Comparison of ENCODE assay signal across 9 cellular contexts in genomic region chr13:30334663-30335386, GRCh38. TPM values are rescaled to one million over a fixed set of nuclear protein-coding genes. Genes with fewer than 3 reads are reported as not detected.
DNase-seq lines count a peak whose midpoint lies in the region; ATAC-seq, FAIRE-seq and TF ChIP-seq lines count a peak whose summit lies in the region.
"Had no signal": no experiment of that assay in that cellular context is flagged by ENCODE, and none has a peak within 500 bp of the region (broad histone marks: within the 10 kb centered on the region; RNA-seq: fewer than 3 reads in every experiment).

No MANE protein-coding gene starts in this region.

- H3K4me2 ChIP-seq in HepG2 (ENCODE audit: low read depth, low read length): peak overlapping the region; percentile 76

- H3K9me3 ChIP-seq in HepG2 (ENCODE audit: low read length): no peaks in the 10 kb centered on the region

- no peaks in the 10 kb centered on the region for H3K79me2 ChIP-seq in HepG2 (ENCODE audit: insufficient read depth, low read length)

- WGBS in HepG2 (ENCODE audit: low lambda C conversion rate): 8% methylated on average over 8 of the region's 13 CpGs

- CTCF ChIA-PET in HepG2 (lab: Yijun Ruan, JAX; ENCODE audit: low intra/inter-chr PET ratio, low total read pairs): interaction anchor here (2.3 kb wide), 1 partner anchor 202 kb away, joined by 28 read pairs; no protein-coding TSS in a partner anchor

- H3K9ac ChIP-seq in HepG2 (ENCODE audit: insufficient read depth, low read depth, low read length): no peak overlapping the region

- no peak for TF ChIP-seq POLR2A in HepG2 (IDR thresholded peaks at IDR 0.05; ENCODE audit: insufficient read depth in 1 of 2, low read depth in 2 of 2, low read length in 2 of 2)

- H3K4me3 ChIP-seq in LNCaP clone FGC (ENCODE audit: low read depth, low read length) (no peak overlapping the region), astrocyte of the cerebellum (ENCODE audit: low read depth, low read length) (no peak overlapping the region), HepG2 (replicated peaks in 1 of 3; ENCODE audit: insufficient read depth in 1 of 3, low read depth in 2 of 3, low read length in 3 of 3) (peak overlapping the region in 1 of 3 experiments; percentile 45; a peak in 2 of 6 replicates)

- no peaks in the 10 kb centered on the region for H4K20me1 ChIP-seq in HepG2 (ENCODE audit: insufficient read depth, low read length)

- ATAC-seq in HepG2 (peak; percentile 98), GM21737 (IDR thresholded peaks at IDR 0.05; ENCODE audit: unreplicated experiment) (no peak)
- ATAC-seq: naive thymus-derived CD8-positive, alpha-beta T cell had no signal

- POLR2A ChIA-PET in HepG2 (lab: Yijun Ruan, JAX): no interaction called here

- H3K36me3 ChIP-seq in HepG2 (replicated peaks in 1 of 2; ENCODE audit: control insufficient read depth in 1 of 2, insufficient read depth in 2 of 2, low read length in 2 of 2): no peaks in the 10 kb centered on the region

- TF ChIP-seq CTCF in LNCaP clone FGC (IDR thresholded peaks at IDR 0.05; ENCODE audit: control insufficient read depth, extremely low read depth, insufficient read depth) (peak; percentile 41), astrocyte of the cerebellum (IDR thresholded peaks at IDR 0.05; ENCODE audit: low read depth, low read length, missing control alignments) (peak; percentile 35), HepG2 (CRISPR knock-in tag; IDR thresholded peaks at IDR 0.05) (peak; percentile 92)

- intact Hi-C loops in HepG2 (cut with micrococcal nuclease; ENCODE audit: unreplicated experiment): loop anchor here (1.0 to 2.0 kb wide), 3 partner anchors 28 to 203 kb away; partner anchors contain the start of gene KATNAL1

- peak; percentile 95 for FAIRE-seq in HepG2 (lab: Jason Lieb, UNC)

- no peak overlapping the region for H3K27ac ChIP-seq in HepG2 (ENCODE audit: extremely low read length, insufficient read depth, low read length)

- TF ChIP-seq RAD21 in HepG2 (CRISPR knock-in tag; IDR thresholded peaks at IDR 0.05): peak; percentile 85

- peaks cover 18% of the 10 kb centered on the region for H3K4me1 ChIP-seq in HepG2 (ENCODE audit: insufficient read depth, low read length)

- TF ChIP-seq EP300 in HepG2 (IDR thresholded peaks at IDR 0.05; ENCODE audit: low read depth in 2 of 2, low read length in 2 of 2) (no peak), HepG2 (CRISPR knock-in tag; IDR thresholded peaks at IDR 0.05; ENCODE audit: borderline replicate concordance) (no peak)

- in situ Hi-C loops in astrocyte of the cerebellum (cut with HindIII; ENCODE audit: low sequenced_read_pairs): no loop called here
- in situ Hi-C loops in HepG2 (cut with HindIII; ENCODE audit: extremely low pct_ligation_motif_present, low pct_unique_long_range_greater_than_20kb): loop anchor here (5.0 kb wide), 1 partner anchor 203 kb away; no protein-coding TSS in a partner anchor

- no TSS peak for BruUV-seq in HepG2 (replicated peaks; lab: Mats Ljungman, UMichigan)

- H3K27me3 ChIP-seq in HepG2 (ENCODE audit: control insufficient read depth in 1 of 2, insufficient read depth in 2 of 2, low read length in 2 of 2): 0 out of 5 replicates have a peak, but pooled peaks cover 0 to 9% of the 10 kb centered on the region in 2 experiments

- no peak overlapping the region for H2AFZ ChIP-seq in HepG2 (ENCODE audit: low read length)

- DNase-seq in SHP77 (lab: John Stamatoyannopoulos, UW) (peak; percentile 23 to 27), SHP77 treated with DMSO at 0.1 percent for 48 hours (lab: John Stamatoyannopoulos, UW) (no peak), LNCaP clone FGC (ENCODE audit: low read depth) (no peak), astrocyte of the cerebellum (ENCODE audit: low read depth) (no peak), HepG2 (ENCODE audit: low spot score) (peak; percentile 80), hepatic stellate cell (ENCODE audit: low spot score) (no peak)
- DNase-seq in stimulated activated naive CD4-positive, alpha-beta T cell treated with Interleukin-2 at 50 U/mL for 16 hours (lab: John Stamatoyannopoulos, UW): no peak

TF ChIP-seq in HepG2, 621 proteins besides CTCF, POLR2A, EP300 and RAD21 (continues in another document):
- TF ChIP-seq TCF12 (IDR thresholded peaks at IDR 0.05): no peak
- no peak for TF ChIP-seq TCF12 (CRISPR knock-in tag; IDR thresholded peaks at IDR 0.05)
- TF ChIP-seq ZNF101 (CRISPR knock-in tag; IDR thresholded peaks at IDR 0.05; ENCODE audit: borderline replicate concordance, low read depth): no peak
- TF ChIP-seq HNF4A (CRISPR knock-in tag; IDR thresholded peaks at IDR 0.05): peak; percentile 79
- no peak for TF ChIP-seq ZNF773 (CRISPR knock-in tag; IDR thresholded peaks at IDR 0.05; ENCODE audit: borderline replicate concordance)
- TF ChIP-seq ZBTB20 (CRISPR knock-in tag; IDR thresholded peaks at IDR 0.05; ENCODE audit: borderline replicate concordance, low read depth): peak; percentile 21; the same call in 1 of the 2 replicates
- peak; percentile 83 for TF ChIP-seq HDAC1 (CRISPR knock-in tag; IDR thresholded peaks at IDR 0.05)
- TF ChIP-seq ZNF292 (CRISPR knock-in tag; IDR thresholded peaks at IDR 0.05; ENCODE audit: borderline replicate concordance, low read depth): peak; percentile 38; the same call in 1 of the 2 replicates
- TF ChIP-seq ATF5 (CRISPR knock-in tag; IDR thresholded peaks at IDR 0.05; ENCODE audit: low read depth): no peak
- no peak for TF ChIP-seq SAFB2 (CRISPR knock-in tag; IDR thresholded peaks at IDR 0.05; ENCODE audit: borderline replicate concordance, low read depth)
- TF ChIP-seq, protein P1, sequence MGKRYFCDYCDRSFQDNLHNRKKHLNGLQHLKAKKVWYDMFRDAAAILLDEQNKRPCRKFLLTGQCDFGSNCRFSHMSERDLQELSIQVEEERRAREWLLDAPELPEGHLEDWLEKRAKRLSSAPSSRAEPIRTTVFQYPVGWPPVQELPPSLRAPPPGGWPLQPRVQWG (CRISPR knock-in tag; IDR thresholded peaks at IDR 0.05; ENCODE audit: borderline replicate concordance, low read depth): no peak
- TF ChIP-seq ZNF30 (CRISPR knock-in tag; IDR thresholded peaks at IDR 0.05): no peak
- TF ChIP-seq HDAC2 (CRISPR knock-in tag; IDR thresholded peaks at IDR 0.05): peak; percentile 60; the same call in 1 of the 2 replicates
- TF ChIP-seq, protein P2, sequence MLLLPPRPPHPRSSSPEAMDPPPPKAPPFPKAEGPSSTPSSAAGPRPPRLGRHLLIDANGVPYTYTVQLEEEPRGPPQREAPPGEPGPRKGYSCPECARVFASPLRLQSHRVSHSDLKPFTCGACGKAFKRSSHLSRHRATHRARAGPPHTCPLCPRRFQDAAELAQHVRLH (CRISPR knock-in tag; IDR thresholded peaks at IDR 0.05; ENCODE audit: borderline replicate concordance, low read depth): peak; percentile 89
- no peak for TF ChIP-seq SIX4 (CRISPR knock-in tag; IDR thresholded peaks at IDR 0.05)
- TF ChIP-seq NFATC3 (CRISPR knock-in tag; IDR thresholded peaks at IDR 0.05): no peak
- no peak for TF ChIP-seq TCF7L2 (IDR thresholded peaks at IDR 0.05; ENCODE audit: low read depth, low read length)
- no peak for TF ChIP-seq TOPORS (CRISPR knock-in tag; IDR thresholded peaks at IDR 0.05)
- TF ChIP-seq, protein P3, sequence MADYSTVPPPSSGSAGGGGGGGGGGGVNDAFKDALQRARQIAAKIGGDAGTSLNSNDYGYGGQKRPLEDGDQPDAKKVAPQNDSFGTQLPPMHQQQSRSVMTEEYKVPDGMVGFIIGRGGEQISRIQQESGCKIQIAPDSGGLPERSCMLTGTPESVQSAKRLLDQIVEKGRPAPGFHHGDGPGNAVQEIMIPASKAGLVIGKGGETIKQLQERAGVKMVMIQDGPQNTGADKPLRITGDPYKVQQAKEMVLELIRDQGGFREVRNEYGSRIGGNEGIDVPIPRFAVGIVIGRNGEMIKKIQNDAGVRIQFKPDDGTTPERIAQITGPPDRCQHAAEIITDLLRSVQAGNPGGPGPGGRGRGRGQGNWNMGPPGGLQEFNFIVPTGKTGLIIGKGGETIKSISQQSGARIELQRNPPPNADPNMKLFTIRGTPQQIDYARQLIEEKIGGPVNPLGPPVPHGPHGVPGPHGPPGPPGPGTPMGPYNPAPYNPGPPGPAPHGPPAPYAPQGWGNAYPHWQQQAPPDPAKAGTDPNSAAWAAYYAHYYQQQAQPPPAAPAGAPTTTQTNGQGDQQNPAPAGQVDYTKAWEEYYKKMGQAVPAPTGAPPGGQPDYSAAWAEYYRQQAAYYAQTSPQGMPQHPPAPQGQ (CRISPR knock-in tag; IDR thresholded peaks at IDR 0.05; ENCODE audit: borderline replicate concordance): no peak
- TF ChIP-seq NR2C2 (CRISPR knock-in tag; IDR thresholded peaks at IDR 0.05; ENCODE audit: borderline replicate concordance): no peak

RNA-seq across cellular contexts. Expression of gene KATNAL1, which starts 27.5 kb away (rescaled TPM):
- 11.8 and 13.9 TPM in 2 replicates for total RNA-seq in HepG2 (2016; rRNA removed; fragmentation: Illumina TruSeq; extraction: Trizol)
- total RNA-seq in HepG2 (2016; cell fraction: cytosol; rRNA removed; fragmentation: Illumina TruSeq; extraction: Trizol; ENCODE audit: low read depth): 19.6 and 22.7 TPM in 2 replicates
- 10.8 and 15.5 TPM in 2 replicates for total RNA-seq in HepG2 (2016; cell fraction: insoluble cytoplasmic fraction; rRNA removed; fragmentation: Illumina TruSeq; extraction: Trizol)
- 15.8 and 20.3 TPM in 2 replicates for total RNA-seq in HepG2 (2016; cell fraction: membrane; rRNA removed; fragmentation: Illumina TruSeq; extraction: Trizol)
- 16.2 and 19.5 TPM in 2 replicates for total RNA-seq in HepG2 (2016; cell fraction: nucleus; rRNA removed; fragmentation: Illumina TruSeq; extraction: Trizol)
- polyA plus RNA-seq in HepG2 (2011; rRNA removed): 2.8 and 3.2 TPM in 2 replicates
- 1.6 and 2.2 TPM in 2 replicates for polyA plus RNA-seq in HepG2 (2011; cell fraction: cytosol; rRNA removed)
- 2.9 and 3.5 TPM in 2 replicates for polyA plus RNA-seq in HepG2 (2011; cell fraction: nucleus; rRNA removed)
- polyA plus RNA-seq in HepG2 (2012): 2.6 and 4.0 TPM in 2 replicates
- polyA plus RNA-seq in HepG2 (2016; cell fraction: cytosol; fragmentation: Illumina TruSeq; extraction: Trizol; ENCODE audit: low read depth): 4.6 and 4.7 TPM in 2 replicates
- polyA plus RNA-seq in HepG2 (2016; cell fraction: insoluble cytoplasmic fraction; fragmentation: Illumina TruSeq; extraction: Trizol; ENCODE audit: low read depth): 6.3 and 6.7 TPM in 2 replicates
- polyA plus RNA-seq in HepG2 (2016; cell fraction: membrane; fragmentation: Illumina TruSeq; extraction: Trizol; ENCODE audit: low read depth): 6.3 and 7.2 TPM in 2 replicates
- 6.7 and 8.5 TPM in 2 replicates for polyA plus RNA-seq in HepG2 (2016; cell fraction: nucleus; fragmentation: Illumina TruSeq; extraction: Trizol; ENCODE audit: insufficient read depth, low read depth)
- 1.8 and 3.2 TPM in 2 replicates for polyA minus RNA-seq in HepG2 (2011; rRNA and poly(A)+ RNA removed; ENCODE audit: low replicate concordance)
- 3.5 and 6.6 TPM in 2 replicates for polyA minus RNA-seq in HepG2 (2011; cell fraction: cytosol; rRNA and poly(A)+ RNA removed)
- polyA minus RNA-seq in HepG2 (2011; cell fraction: nucleus; rRNA and poly(A)+ RNA removed): 15.3 and 19.6 TPM in 2 replicates

Comparison
In these comparisons a context has a peak if more than half of its experiments do, and no peak if none do; other contexts are left out.
1. DNase-seq: peak in SHP77 (2 of 2) and HepG2 (single experiment); none in SHP77 treated with DMSO at 0.1 percent for 48 hours (single experiment), LNCaP clone FGC (single experiment), astrocyte of the cerebellum (single experiment), stimulated activated naive CD4-positive, alpha-beta T cell treated with Interleukin-2 at 50 U/mL for 16 hours (single experiment) and hepatic stellate cell (single experiment).
2. CTCF ChIP-seq: peak in every context shown above with its lines; median percentile 92 in HepG2; 41 in LNCaP clone FGC; 35 in astrocyte of the cerebellum.